In the genomic region with DNA sequence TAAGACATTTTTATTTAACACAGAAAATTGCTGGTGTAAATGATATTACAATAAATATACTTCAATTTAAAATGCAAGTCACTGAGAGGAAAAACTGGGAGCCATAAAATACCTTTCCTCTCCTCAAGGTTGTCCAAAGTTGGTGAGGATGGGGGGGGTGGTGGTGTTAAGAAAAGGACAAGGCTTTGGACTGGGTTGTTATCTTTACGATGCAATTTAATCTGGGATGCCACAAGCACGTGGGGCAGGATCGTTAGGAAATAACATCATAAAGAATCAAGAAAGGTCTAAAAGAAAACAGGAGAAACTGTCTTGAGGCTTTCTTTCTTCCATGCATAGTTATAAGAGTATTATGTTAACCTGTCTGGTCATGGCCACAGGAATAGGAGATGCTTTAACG, we compare ENCODE assay signal across 1 cellular context.
TF ChIP-seq lines count a peak whose summit lies in the region.

No MANE protein-coding gene starts in this region.

TF ChIP-seq in HEK293, 187 proteins besides CTCF, POLR2A, EP300 and RAD21 (continued from another document):
- TF ChIP-seq, protein P1, sequence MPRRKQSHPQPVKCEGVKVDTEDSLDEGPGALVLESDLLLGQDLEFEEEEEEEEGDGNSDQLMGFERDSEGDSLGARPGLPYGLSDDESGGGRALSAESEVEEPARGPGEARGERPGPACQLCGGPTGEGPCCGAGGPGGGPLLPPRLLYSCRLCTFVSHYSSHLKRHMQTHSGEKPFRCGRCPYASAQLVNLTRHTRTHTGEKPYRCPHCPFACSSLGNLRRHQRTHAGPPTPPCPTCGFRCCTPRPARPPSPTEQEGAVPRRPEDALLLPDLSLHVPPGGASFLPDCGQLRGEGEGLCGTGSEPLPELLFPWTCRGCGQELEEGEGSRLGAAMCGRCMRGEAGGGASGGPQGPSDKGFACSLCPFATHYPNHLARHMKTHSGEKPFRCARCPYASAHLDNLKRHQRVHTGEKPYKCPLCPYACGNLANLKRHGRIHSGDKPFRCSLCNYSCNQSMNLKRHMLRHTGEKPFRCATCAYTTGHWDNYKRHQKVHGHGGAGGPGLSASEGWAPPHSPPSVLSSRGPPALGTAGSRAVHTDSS (tag by site-specific recombination; IDR thresholded peaks at IDR 0.05) = no peak
- TF ChIP-seq ZNF302 (tag by site-specific recombination; IDR thresholded peaks at IDR 0.05; ENCODE audit: low read depth) (no peak), PBX3 (CRISPR knock-in tag; IDR thresholded peaks at IDR 0.05) (no peak), ZNF366 (tag by site-specific recombination; conservative IDR thresholded peaks at IDR 0.05) (no peak), ZNF830 (tag by site-specific recombination; IDR thresholded peaks at IDR 0.05; ENCODE audit: low read depth) (no peak), ZNF394 (tag by site-specific recombination; IDR thresholded peaks at IDR 0.05; ENCODE audit: borderline replicate concordance) (no peak), ZNF791 (tag by site-specific recombination; IDR thresholded peaks at IDR 0.05) (no peak), FEZF1 (tag by site-specific recombination; IDR thresholded peaks at IDR 0.05) (peak; percentile 65)
- TF ChIP-seq, protein P2, sequence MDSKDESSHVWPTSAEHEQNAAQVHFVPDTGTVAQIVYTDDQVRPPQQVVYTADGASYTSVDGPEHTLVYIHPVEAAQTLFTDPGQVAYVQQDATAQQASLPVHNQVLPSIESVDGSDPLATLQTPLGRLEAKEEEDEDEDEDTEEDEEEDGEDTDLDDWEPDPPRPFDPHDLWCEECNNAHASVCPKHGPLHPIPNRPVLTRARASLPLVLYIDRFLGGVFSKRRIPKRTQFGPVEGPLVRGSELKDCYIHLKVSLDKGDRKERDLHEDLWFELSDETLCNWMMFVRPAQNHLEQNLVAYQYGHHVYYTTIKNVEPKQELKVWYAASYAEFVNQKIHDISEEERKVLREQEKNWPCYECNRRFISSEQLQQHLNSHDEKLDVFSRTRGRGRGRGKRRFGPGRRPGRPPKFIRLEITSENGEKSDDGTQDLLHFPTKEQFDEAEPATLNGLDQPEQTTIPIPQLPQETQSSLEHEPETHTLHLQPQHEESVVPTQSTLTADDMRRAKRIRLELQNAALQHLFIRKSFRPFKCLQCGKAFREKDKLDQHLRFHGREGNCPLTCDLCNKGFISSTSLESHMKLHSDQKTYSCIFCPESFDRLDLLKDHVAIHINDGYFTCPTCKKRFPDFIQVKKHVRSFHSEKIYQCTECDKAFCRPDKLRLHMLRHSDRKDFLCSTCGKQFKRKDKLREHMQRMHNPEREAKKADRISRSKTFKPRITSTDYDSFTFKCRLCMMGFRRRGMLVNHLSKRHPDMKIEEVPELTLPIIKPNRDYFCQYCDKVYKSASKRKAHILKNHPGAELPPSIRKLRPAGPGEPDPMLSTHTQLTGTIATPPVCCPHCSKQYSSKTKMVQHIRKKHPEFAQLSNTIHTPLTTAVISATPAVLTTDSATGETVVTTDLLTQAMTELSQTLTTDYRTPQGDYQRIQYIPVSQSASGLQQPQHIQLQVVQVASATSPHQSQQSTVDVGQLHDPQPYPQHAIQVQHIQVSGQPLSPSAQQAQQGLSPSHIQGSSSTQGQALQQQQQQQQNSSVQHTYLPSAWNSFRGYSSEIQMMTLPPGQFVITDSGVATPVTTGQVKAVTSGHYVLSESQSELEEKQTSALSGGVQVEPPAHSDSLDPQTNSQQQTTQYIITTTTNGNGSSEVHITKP (tag by site-specific recombination; IDR thresholded peaks at IDR 0.05) = no peak
TF ChIP-seq in HEK293: peak in this region for 3.
